In genomic region chr2:240960309-240960962, GRCh38 we compare ENCODE assay signal across 13 cellular contexts. TPM values are rescaled to one million over a fixed set of nuclear protein-coding genes. Genes with fewer than 3 reads are reported as not detected.
A peak's percentile ranks its signal among the peaks of the same experiment; 100 is the strongest.
DNase-seq lines count a peak whose midpoint lies in the region; FAIRE-seq lines count a peak whose summit lies in the region.
"Had no signal": no experiment of that assay in that cellular context is flagged by ENCODE, and none has a peak within 500 bp of the region (broad histone marks: within the 10 kb centered on the region; RNA-seq: fewer than 3 reads in every experiment).

No MANE protein-coding gene starts in this region.

- peak overlapping the region; percentile 30 for H3K27ac ChIP-seq in skeletal muscle tissue (ENCODE audit: low read depth, low read length)
- H3K27ac ChIP-seq in small intestine (ENCODE audit: low read depth in 1 of 2, low read length in 1 of 2), result peak overlapping the region in 1 of 2 donors; percentile 57
- H3K27ac ChIP-seq: 22Rv1, psoas muscle, thoracic aorta had no signal

- no peak for FAIRE-seq in small intestine (lab: Jason Lieb, UNC)
- FAIRE-seq: GM12892 had no signal

- H3K27me3 ChIP-seq in skeletal muscle tissue (ENCODE audit: control insufficient read depth in 3 of 3, insufficient read depth in 3 of 3, low read length in 3 of 3) (peaks cover 0 to 6% (median 0%) of the 10 kb centered on the region in 3 donors), small intestine (ENCODE audit: control insufficient read depth in 2 of 2, insufficient read depth in 2 of 2, low read length in 2 of 2) (no peaks in the 10 kb centered on the region)

- H3K36me3 ChIP-seq in skeletal muscle tissue (ENCODE audit: control insufficient read depth in 3 of 3, insufficient read depth in 3 of 3, low read length in 3 of 3), result no peaks in the 10 kb centered on the region
- H3K36me3 ChIP-seq in small intestine (ENCODE audit: control insufficient read depth in 2 of 2, insufficient read depth in 2 of 2, low read length in 2 of 2), result no peaks in the 10 kb centered on the region
- H3K36me3 ChIP-seq: thoracic aorta had no signal

- H3K4me3 ChIP-seq in skeletal muscle tissue (ENCODE audit: low read length in 3 of 3) (no peak overlapping the region), small intestine (ENCODE audit: low read depth in 1 of 2, low read length in 2 of 2) (no peak overlapping the region)
- H3K4me3 ChIP-seq: psoas muscle, thoracic aorta had no signal

- H3K9me3 ChIP-seq in skeletal muscle tissue (ENCODE audit: control insufficient read depth in 3 of 3, low read length in 3 of 3) (no peaks in the 10 kb centered on the region), small intestine (ENCODE audit: control insufficient read depth, low read depth) (no peaks in the 10 kb centered on the region)
- H3K9me3 ChIP-seq: psoas muscle, thoracic aorta had no signal

- 9 to 21% (median 21%) methylated on average over 25 to 28 of the region's 28 CpGs for WGBS in small intestine, 3 donors

- H3K4me1 ChIP-seq in skeletal muscle tissue (ENCODE audit: control insufficient read depth in 3 of 3, insufficient read depth in 3 of 3, low read length in 3 of 3) (peaks cover 10 to 27% (median 13%) of the 10 kb centered on the region in 3 donors), small intestine (ENCODE audit: control insufficient read depth in 2 of 2, insufficient read depth in 1 of 2, low read depth in 1 of 2, low read length in 1 of 2) (peaks cover 0 to 2% of the 10 kb centered on the region in 2 donors)
- H3K4me1 ChIP-seq: psoas muscle had no signal

- no peak overlapping the region for H3K9ac ChIP-seq in skeletal muscle tissue (ENCODE audit: low read depth in 1 of 3, low read length in 3 of 3)

- DNase-seq in DMS 273 (lab: John Stamatoyannopoulos, UW; ENCODE audit: unreplicated experiment) (peak; percentile 33), DMS 273 treated with DMSO at 0.1 percent for 48 hours (lab: John Stamatoyannopoulos, UW) (no peak), amniotic epithelial cell (ENCODE audit: low read depth) (peak; percentile 77), iPS-NIHi11 (ENCODE audit: low spot score) (peak; percentile 47), small intestine (no peak), kidney tubule cell (ENCODE audit: low spot score) (no peak)
- no peak for DNase-seq in activated CD4-positive, alpha-beta T cell treated with anti-CD3 and anti-CD28 coated beads, Interleukin-2, amount 50 U/mL, for 4 hours
- DNase-seq: NCI-H1694 treated with DMSO at 0.1 percent for 48 hours had no signal

RNA-seq across cellular contexts. Expression of gene SNED1, which starts 38.0 kb away (rescaled TPM):
- 4.7 TPM for total RNA-seq in skeletal muscle tissue
- polyA plus RNA-seq in small intestine, result 1 to 10 TPM in 2 of 3 donors, under 1 TPM in 1; 0.45 to 5.7 (median 1.1) TPM

RNA-seq across cellular contexts. Expression of gene CROCC2, which starts 54.3 kb away (rescaled TPM):
- under 0.01 TPM for total RNA-seq in skeletal muscle tissue
- polyA plus RNA-seq in small intestine, result under 1 TPM in 1 of 3 donors, not detected in 2; 0.13 TPM
- total RNA-seq: psoas muscle, thoracic aorta had no signal

Comparison
In these comparisons a context has a peak if more than half of its experiments do, and no peak if none do; other contexts are left out.
1. DNase-seq: peak in DMS 273 (single experiment), amniotic epithelial cell (single experiment) and iPS-NIHi11 (single experiment); none in DMS 273 treated with DMSO at 0.1 percent for 48 hours (single experiment), small intestine (single experiment), kidney tubule cell (single experiment) and activated CD4-positive, alpha-beta T cell treated with anti-CD3 and anti-CD28 coated beads, Interleukin-2, amount 50 U/mL, for 4 hours (0 of 2).